In the genomic region with DNA sequence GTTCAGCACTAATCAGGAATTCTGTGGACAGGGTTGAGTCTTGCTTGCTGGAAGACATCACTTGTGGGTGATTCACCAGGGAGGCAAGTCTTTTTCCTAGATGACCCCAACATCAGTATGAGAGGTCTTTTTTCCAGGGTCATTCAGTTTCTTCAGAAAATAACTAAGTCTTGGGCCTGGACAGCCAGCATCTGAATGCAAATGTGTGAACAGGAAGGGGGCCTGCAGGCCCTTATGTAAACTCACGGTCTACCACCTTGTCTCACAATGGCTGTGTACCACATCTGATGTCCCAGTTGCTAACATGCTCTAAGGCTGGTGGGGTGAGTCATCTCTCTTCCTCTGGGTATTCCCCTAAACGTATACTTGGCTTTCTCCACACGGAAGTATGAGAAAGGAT, we compare ENCODE assay signal across 9 cellular contexts.
DNase-seq lines count a peak whose midpoint lies in the region; ATAC-seq and TF ChIP-seq lines count a peak whose summit lies in the region.
"Had no signal": no experiment of that assay in that cellular context is flagged by ENCODE, and none has a peak within 500 bp of the region (broad histone marks: within the 10 kb centered on the region; RNA-seq: fewer than 3 reads in every experiment).

No MANE protein-coding gene starts in this region.

- H3K9me3 ChIP-seq in CD8-positive, alpha-beta T cell (ENCODE audit: low read length): no peaks in the 10 kb centered on the region
- no peaks in the 10 kb centered on the region for H3K9me3 ChIP-seq in HUES6 (ENCODE audit: control insufficient read depth, insufficient read depth, low read depth, low read length)
- no peaks in the 10 kb centered on the region for H3K9me3 ChIP-seq in mesodermal cell (ENCODE audit: control insufficient read depth, low read length)
- no peaks in the 10 kb centered on the region for H3K9me3 ChIP-seq in right cardiac atrium (ENCODE audit: control insufficient read depth, low read length)
- no peaks in the 10 kb centered on the region for H3K9me3 ChIP-seq in esophagus squamous epithelium
- H3K9me3 ChIP-seq: neutrophil had no signal

- intact Hi-C loops in CD8-positive, alpha-beta T cell (cut with DNase I, micrococcal nuclease): no loop called here
- intact Hi-C loops in activated T-helper 1 cell treated with anti-CD3 and anti-CD28 coated beads, Interleukin-12 subunit alpha, Interleukin-12 subunit beta, Interleukin-2, Interleukin-4 antibody, amounts not matched to agents 30 ng/mL and 10 ng/mL and 1 ng/mL, durations not matched to agents 14 hours and 24 hours and 36 hours (cut with micrococcal nuclease): loop anchor here (1.0 kb wide), 2 partner anchors 79 to 84 kb away; partner anchors contain the start of gene HECTD4
- intact Hi-C loops in right cardiac atrium (cut with DNase I): no loop called here
- intact Hi-C loops in esophagus squamous epithelium (cut with DNase I): no loop called here

- DNase-seq in CD8-positive, alpha-beta T cell: peak in 6 of 7 experiments; percentile 16 to 57 (median 34)
- DNase-seq in activated T-helper 1 cell treated with anti-CD3 and anti-CD28 coated beads, Interleukin-12 subunit alpha, Interleukin-12 subunit beta, Interleukin-2, Interleukin-4 antibody, amounts not matched to agents 30 ng/mL and 10 ng/mL and 1 ng/mL, durations not matched to agents 14 hours and 24 hours and 36 hours (ENCODE audit: low spot score): peak; percentile 56
- DNase-seq in right cardiac atrium (no peak), OCI-M2 (lab: John Stamatoyannopoulos, UW; ENCODE audit: unreplicated experiment) (no peak), esophagus squamous epithelium (lab: John Stamatoyannopoulos, UW) (no peak)

- no peak overlapping the region for H3K9ac ChIP-seq in HUES6 (ENCODE audit: low read length)

- peak; percentile 95 for ATAC-seq in CD8-positive, alpha-beta T cell
- ATAC-seq in GM21515 (IDR thresholded peaks at IDR 0.05; ENCODE audit: unreplicated experiment) (peak; percentile 93), right cardiac atrium (no peak)

- WGBS in mesodermal cell (ENCODE audit: insufficient coverage in 2 of 2), 2 experiments: 43 to 88% methylated on average over 1 of the region's 3 CpGs
- WGBS in right cardiac atrium: 40% methylated on average over 3 of the region's 3 CpGs
- 10 to 21% methylated on average over 3 of the region's 3 CpGs for WGBS in esophagus squamous epithelium, 2 donors

- peak overlapping the region; percentile 71 for H3K27ac Mint-ChIP-seq in CD8-positive, alpha-beta T cell
- peak overlapping the region; percentile 81 for H3K27ac Mint-ChIP-seq in activated T-helper 1 cell treated with anti-CD3 and anti-CD28 coated beads, Interleukin-12 subunit alpha, Interleukin-12 subunit beta, Interleukin-2, Interleukin-4 antibody, amounts not matched to agents 30 ng/mL and 10 ng/mL and 1 ng/mL, durations not matched to agents 14 hours and 24 hours and 36 hours

- H3K4me3 ChIP-seq in CD8-positive, alpha-beta T cell (ENCODE audit: low read depth, low read length): no peak overlapping the region
- H3K4me3 ChIP-seq in HUES6 (ENCODE audit: low read depth, low read length): no peak overlapping the region
- H3K4me3 ChIP-seq in mesodermal cell (ENCODE audit: extremely low read depth, insufficient read depth, low read length, poor library complexity, severe bottlenecking): no peak overlapping the region
- no peak overlapping the region for H3K4me3 ChIP-seq in right cardiac atrium (ENCODE audit: low read length)
- H3K4me3 ChIP-seq in esophagus squamous epithelium: no peak overlapping the region

- POLR2A ChIA-PET in CD8-positive, alpha-beta T cell (lab: Charles Lee): no interaction called here

- peaks cover 55% of the 10 kb centered on the region for H3K36me3 Mint-ChIP-seq in CD8-positive, alpha-beta T cell
- H3K36me3 Mint-ChIP-seq in activated T-helper 1 cell treated with anti-CD3 and anti-CD28 coated beads, Interleukin-12 subunit alpha, Interleukin-12 subunit beta, Interleukin-2, Interleukin-4 antibody, amounts not matched to agents 30 ng/mL and 10 ng/mL and 1 ng/mL, durations not matched to agents 14 hours and 24 hours and 36 hours (ENCODE audit: low read depth): peaks cover 22% of the 10 kb centered on the region

- no peaks in the 10 kb centered on the region for H3K27me3 Mint-ChIP-seq in CD8-positive, alpha-beta T cell (ENCODE audit: low read depth)
- H3K27me3 Mint-ChIP-seq in activated T-helper 1 cell treated with anti-CD3 and anti-CD28 coated beads, Interleukin-12 subunit alpha, Interleukin-12 subunit beta, Interleukin-2, Interleukin-4 antibody, amounts not matched to agents 30 ng/mL and 10 ng/mL and 1 ng/mL, durations not matched to agents 14 hours and 24 hours and 36 hours (ENCODE audit: insufficient read depth): no peaks in the 10 kb centered on the region

- H3K4me1 ChIP-seq in CD8-positive, alpha-beta T cell (ENCODE audit: insufficient read depth, low read length): no peaks in the 10 kb centered on the region
- H3K4me1 ChIP-seq in HUES6 (ENCODE audit: control insufficient read depth, insufficient read depth, low read length) (peaks cover 7% of the 10 kb centered on the region; the same call in 1 of the 2 replicates), mesodermal cell (ENCODE audit: control insufficient read depth, insufficient read depth, low read length, poor library complexity, severe bottlenecking) (peaks cover 10% of the 10 kb centered on the region), right cardiac atrium (ENCODE audit: control insufficient read depth, insufficient read depth, low read length) (peaks cover 4% of the 10 kb centered on the region), esophagus squamous epithelium (peaks cover 0 to 24% (median 0%) of the 10 kb centered on the region in 3 donors)

- H3K27me3 ChIP-seq in CD8-positive, alpha-beta T cell (ENCODE audit: insufficient read depth, low read length): no peaks in the 10 kb centered on the region
- H3K27me3 ChIP-seq in HUES6 (ENCODE audit: control insufficient read depth, insufficient read depth, low read length): no peaks in the 10 kb centered on the region
- no peaks in the 10 kb centered on the region for H3K27me3 ChIP-seq in right cardiac atrium (ENCODE audit: control insufficient read depth, insufficient read depth)
- no peaks in the 10 kb centered on the region for H3K27me3 ChIP-seq in esophagus squamous epithelium
- H3K27me3 ChIP-seq: neutrophil had no signal

- no peak for TF ChIP-seq CTCF in CD8-positive, alpha-beta T cell (IDR thresholded peaks at IDR 0.05)
- no peak for TF ChIP-seq CTCF in esophagus squamous epithelium (IDR thresholded peaks at IDR 0.05)

- no peak overlapping the region for H3K4me3 Mint-ChIP-seq in CD8-positive, alpha-beta T cell
- no peak overlapping the region for H3K4me3 Mint-ChIP-seq in activated T-helper 1 cell treated with anti-CD3 and anti-CD28 coated beads, Interleukin-12 subunit alpha, Interleukin-12 subunit beta, Interleukin-2, Interleukin-4 antibody, amounts not matched to agents 30 ng/mL and 10 ng/mL and 1 ng/mL, durations not matched to agents 14 hours and 24 hours and 36 hours

- H3K27ac ChIP-seq in CD8-positive, alpha-beta T cell (ENCODE audit: low read depth, low read length): no peak overlapping the region
- H3K27ac ChIP-seq in HUES6 (ENCODE audit: low read depth, low read length) (0 out of 2 replicates have a peak overlapping the region, but pooled peaks have one; percentile 19), mesodermal cell (ENCODE audit: low read depth, low read length, severe bottlenecking) (peak overlapping the region; percentile 77), right cardiac atrium (ENCODE audit: low read length) (no peak overlapping the region), esophagus squamous epithelium (no peak overlapping the region)
- H3K27ac ChIP-seq: neutrophil had no signal

- H3K4me1 Mint-ChIP-seq in CD8-positive, alpha-beta T cell (ENCODE audit: low read depth): peaks cover 5% of the 10 kb centered on the region
- H3K4me1 Mint-ChIP-seq in activated T-helper 1 cell treated with anti-CD3 and anti-CD28 coated beads, Interleukin-12 subunit alpha, Interleukin-12 subunit beta, Interleukin-2, Interleukin-4 antibody, amounts not matched to agents 30 ng/mL and 10 ng/mL and 1 ng/mL, durations not matched to agents 14 hours and 24 hours and 36 hours (ENCODE audit: low read depth): peaks cover 11% of the 10 kb centered on the region

- no peaks in the 10 kb centered on the region for H3K36me3 ChIP-seq in CD8-positive, alpha-beta T cell (ENCODE audit: insufficient read depth, low read length)
- peaks cover 29% of the 10 kb centered on the region for H3K36me3 ChIP-seq in HUES6 (ENCODE audit: control insufficient read depth, insufficient read depth, low read length)
- peaks cover 22% of the 10 kb centered on the region for H3K36me3 ChIP-seq in mesodermal cell (ENCODE audit: control insufficient read depth, insufficient read depth, low read length)
- H3K36me3 ChIP-seq in esophagus squamous epithelium: peaks cover 0 to 84% (median 0%) of the 10 kb centered on the region in 3 donors

- no peak for TF ChIP-seq POLR2A in esophagus squamous epithelium (IDR thresholded peaks at IDR 0.05)

- CTCF ChIA-PET in CD8-positive, alpha-beta T cell (lab: Charles Lee): no interaction called here

- H3K9me3 Mint-ChIP-seq in CD8-positive, alpha-beta T cell: no peaks in the 10 kb centered on the region
- no peaks in the 10 kb centered on the region for H3K9me3 Mint-ChIP-seq in activated T-helper 1 cell treated with anti-CD3 and anti-CD28 coated beads, Interleukin-12 subunit alpha, Interleukin-12 subunit beta, Interleukin-2, Interleukin-4 antibody, amounts not matched to agents 30 ng/mL and 10 ng/mL and 1 ng/mL, durations not matched to agents 14 hours and 24 hours and 36 hours

Comparison
In these comparisons a context has a peak if more than half of its experiments do, and no peak if none do; other contexts are left out.
1. ATAC-seq: peak in CD8-positive, alpha-beta T cell (single experiment) and GM21515 (single experiment); none in right cardiac atrium (0 of 2).
2. DNase-seq: peak in CD8-positive, alpha-beta T cell (6 of 7) and activated T-helper 1 cell treated with anti-CD3 and anti-CD28 coated beads, Interleukin-12 subunit alpha, Interleukin-12 subunit beta, Interleukin-2, Interleukin-4 antibody, amounts not matched to agents 30 ng/mL and 10 ng/mL and 1 ng/mL, durations not matched to agents 14 hours and 24 hours and 36 hours (single experiment); none in right cardiac atrium (0 of 3), OCI-M2 (single experiment) and esophagus squamous epithelium (single experiment).
3. H3K27ac ChIP-seq: peak in HUES6 (single experiment) and mesodermal cell (single experiment); none in CD8-positive, alpha-beta T cell (single experiment), right cardiac atrium (single experiment) and esophagus squamous epithelium (0 of 4).